ENCODE assay signal across 8 cellular contexts in the genomic region with DNA sequence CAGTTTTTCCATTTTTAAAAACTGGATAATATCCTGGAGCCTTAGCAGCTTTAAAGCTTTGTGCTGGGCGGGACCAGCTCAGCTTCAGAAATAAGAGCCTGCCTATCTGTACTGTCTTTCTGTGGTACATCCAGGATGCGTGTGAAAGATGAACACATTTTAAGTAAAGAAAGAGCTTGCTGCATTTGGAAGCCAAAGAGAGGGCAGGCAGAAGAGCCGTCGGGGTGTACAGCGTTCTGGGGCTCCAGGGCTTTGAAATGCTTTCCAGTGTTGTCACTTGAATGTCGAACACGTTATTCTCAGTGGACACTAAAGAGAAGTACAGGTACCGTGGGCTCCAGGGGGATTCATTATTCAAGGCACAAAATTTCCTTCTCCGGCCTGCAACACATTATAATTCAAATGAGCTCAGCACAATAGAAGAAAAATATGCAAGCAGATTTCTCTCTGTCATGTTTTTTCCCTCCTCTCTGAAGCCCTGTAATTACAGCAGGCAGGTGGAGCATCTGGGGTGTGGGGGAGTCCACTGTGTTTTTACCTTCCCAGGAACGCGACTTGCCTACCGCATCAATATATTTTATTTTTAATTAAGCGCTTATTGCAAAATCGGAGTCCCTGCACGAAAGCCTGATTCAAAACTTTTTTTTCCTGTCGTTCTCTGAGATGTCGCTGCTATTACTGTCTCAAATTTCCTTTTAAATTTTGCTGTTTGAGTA.
A peak's percentile ranks its signal among the peaks of the same experiment; 100 is the strongest.
DNase-seq lines count a peak whose midpoint lies in the region; ATAC-seq, FAIRE-seq and TF ChIP-seq lines count a peak whose summit lies in the region.

No MANE protein-coding gene starts in this region.

- intact Hi-C loops in pancreas (cut with DNase I) = no loop called here

- peaks cover 35 to 56% (median 38%) of the 10 kb centered on the region in 10 experiments for H3K4me1 ChIP-seq in BLaER1 treated with 17β-estradiol and CSF1 and Interleukin-3, amounts not matched to agents 10 nM and 100 nM
- H3K4me1 ChIP-seq in NT2/D1 (ENCODE audit: insufficient read depth, insufficient read length) (no peaks in the 10 kb centered on the region), pancreas (peaks cover 5 to 18% (median 16%) of the 10 kb centered on the region in 3 donors)

- peak overlapping the region in 10 of 11 experiments; percentile 41 to 89 (median 68); a peak in 19 of 22 replicates for H3K9ac ChIP-seq in BLaER1 treated with 17β-estradiol and CSF1 and Interleukin-3, amounts not matched to agents 10 nM and 100 nM
- H3K9ac ChIP-seq in NT2/D1 (ENCODE audit: insufficient read length, low read depth) = peak overlapping the region; percentile 70

- DNase-seq in NT2/D1 (ENCODE audit: low read depth, low spot score) (no peak), fibroblast of the aortic adventitia (ENCODE audit: low read depth) (no peak), pancreas (no peak), OCI-M1 (lab: John Stamatoyannopoulos, UW) (no peak), DMS79 treated with DMSO at 0.1 percent for 48 hours (lab: John Stamatoyannopoulos, UW) (no peak), NCI-H1105 (lab: John Stamatoyannopoulos, UW) (no peak)
- no peak for DNase-seq in activated naive CD4-positive, alpha-beta T cell (lab: John Stamatoyannopoulos, UW)

- TF ChIP-seq CTCF in fibroblast of the aortic adventitia (IDR thresholded peaks at IDR 0.05; ENCODE audit: insufficient read depth, low read length) (no peak), pancreas (IDR thresholded peaks at IDR 0.05) (no peak)

- 32 to 36% methylated on average over 17 of the region's 17 CpGs for WGBS in pancreas, 2 donors

- FAIRE-seq in pancreas (lab: Jason Lieb, UNC) = no peak

- peaks cover 12 to 43% (median 34%) of the 10 kb centered on the region in 11 experiments for H3K27me3 ChIP-seq in BLaER1 treated with 17β-estradiol and CSF1 and Interleukin-3, amounts not matched to agents 10 nM and 100 nM
- H3K27me3 ChIP-seq in NT2/D1 (ENCODE audit: insufficient read depth, insufficient read length) (no peaks in the 10 kb centered on the region), pancreas (no peaks in the 10 kb centered on the region)

- peak overlapping the region in 4 of 11 experiments; percentile 82 to 86 (median 82); a peak in 8 of 22 replicates for H3K27ac ChIP-seq in BLaER1 treated with 17β-estradiol and CSF1 and Interleukin-3, amounts not matched to agents 10 nM and 100 nM
- peak overlapping the region; percentile 33 to 78 (median 63) for H3K27ac ChIP-seq in pancreas

- no peaks in the 10 kb centered on the region for H3K36me3 ChIP-seq in BLaER1 treated with 17β-estradiol and CSF1 and Interleukin-3, amounts not matched to agents 10 nM and 100 nM
- H3K36me3 ChIP-seq in NT2/D1 (ENCODE audit: insufficient read depth, insufficient read length, low read length) (no peaks in the 10 kb centered on the region), pancreas (no peaks in the 10 kb centered on the region)

- H4K20me1 ChIP-seq in BLaER1 treated with 17β-estradiol and CSF1 and Interleukin-3, amounts not matched to agents 10 nM and 100 nM = peaks cover 0 to 8% (median 0%) of the 10 kb centered on the region in 11 experiments; a peak in 4 of 22 replicates

- no peaks in the 10 kb centered on the region for H3K9me3 ChIP-seq in BLaER1 treated with 17β-estradiol and CSF1 and Interleukin-3, amounts not matched to agents 10 nM and 100 nM (replicated peaks in 1 of 11)
- H3K9me3 ChIP-seq in NT2/D1 (ENCODE audit: insufficient read depth, low read length) (no peaks in the 10 kb centered on the region), pancreas (no peaks in the 10 kb centered on the region)

- peak overlapping the region; percentile 89 to 100 (median 98) for H3K4me2 ChIP-seq in BLaER1 treated with 17β-estradiol and CSF1 and Interleukin-3, amounts not matched to agents 10 nM and 100 nM

- no peak for ATAC-seq in pancreas

- peak overlapping the region; percentile 49 to 74 (median 59) for H3K4me3 ChIP-seq in BLaER1 treated with 17β-estradiol and CSF1 and Interleukin-3, amounts not matched to agents 10 nM and 100 nM
- H3K4me3 ChIP-seq in NT2/D1 (ENCODE audit: insufficient read length, low read depth) (peak overlapping the region; percentile 46), fibroblast of the aortic adventitia (ENCODE audit: low read depth, low read length) (peak overlapping the region; percentile 53), pancreas (peak overlapping the region; percentile 21 to 60 (median 50))
